In the genomic region with DNA sequence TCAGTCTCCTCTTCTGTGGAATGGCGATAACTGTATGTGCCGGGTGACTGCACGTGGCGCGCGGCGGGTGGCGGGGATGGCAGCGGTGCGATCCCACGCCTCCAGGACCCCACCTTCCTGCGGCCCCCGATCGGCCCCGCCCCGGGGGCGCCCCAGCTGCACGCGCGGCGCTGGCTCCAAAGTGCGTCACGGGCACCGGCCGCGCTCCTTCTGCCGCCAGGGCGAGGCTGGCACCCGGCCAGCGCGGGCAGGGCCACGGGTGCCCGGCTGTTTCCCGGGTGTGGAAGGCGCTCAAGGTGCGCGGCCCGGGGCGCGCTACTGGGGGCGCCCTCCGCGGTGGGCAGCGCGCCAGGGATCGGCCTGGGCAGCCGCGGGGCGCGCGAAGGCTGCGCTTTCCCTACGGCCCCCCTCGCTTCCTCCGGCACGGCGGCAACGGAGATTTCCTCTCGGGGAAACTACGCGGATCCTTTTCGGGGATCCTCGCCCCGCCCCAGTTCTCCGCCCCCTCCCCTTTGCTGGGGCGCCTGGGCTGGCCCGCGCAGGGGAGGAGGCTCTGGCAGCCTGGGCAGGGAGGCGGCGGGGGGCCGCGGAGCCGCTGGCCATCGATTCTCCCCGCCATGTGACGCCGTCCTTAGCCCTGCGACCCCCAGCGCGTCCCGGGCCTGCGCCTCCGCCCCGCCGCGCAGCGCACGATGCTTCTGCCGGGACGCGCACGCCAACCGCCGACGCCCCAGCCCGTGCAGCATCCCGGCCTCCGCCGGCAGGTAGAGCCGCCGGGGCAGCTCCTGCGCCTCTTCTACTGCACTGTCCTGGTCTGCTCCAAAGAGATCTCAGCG, we compare ENCODE assay signal across 8 cellular contexts. TPM values are rescaled to one million over a fixed set of nuclear protein-coding genes. Genes with fewer than 3 reads are reported as not detected.
DNase-seq lines count a peak whose midpoint lies in the region; ATAC-seq, FAIRE-seq and TF ChIP-seq lines count a peak whose summit lies in the region.

A gene with protein sequence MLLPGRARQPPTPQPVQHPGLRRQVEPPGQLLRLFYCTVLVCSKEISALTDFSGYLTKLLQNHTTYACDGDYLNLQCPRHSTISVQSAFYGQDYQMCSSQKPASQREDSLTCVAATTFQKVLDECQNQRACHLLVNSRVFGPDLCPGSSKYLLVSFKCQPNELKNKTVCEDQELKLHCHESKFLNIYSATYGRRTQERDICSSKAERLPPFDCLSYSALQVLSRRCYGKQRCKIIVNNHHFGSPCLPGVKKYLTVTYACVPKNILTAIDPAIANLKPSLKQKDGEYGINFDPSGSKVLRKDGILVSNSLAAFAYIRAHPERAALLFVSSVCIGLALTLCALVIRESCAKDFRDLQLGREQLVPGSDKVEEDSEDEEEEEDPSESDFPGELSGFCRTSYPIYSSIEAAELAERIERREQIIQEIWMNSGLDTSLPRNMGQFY (plus strand): TSS at position 545 of the 836 bp plus-strand sequence. CDS start 148 bp downstream, at position 693.

- FAIRE-seq in GM19239 (lab: Jason Lieb, UNC): no peak

- intact Hi-C loops in activated CD4-positive, alpha-beta T cell treated with anti-CD3 and anti-CD28 coated beads, Interleukin-2, amount 10 ng/mL, durations not matched to agents 24 days and 14 days (cut with micrococcal nuclease): loop anchor here (5.0 kb wide), 1 partner anchor 315 kb away; a partner anchor contains a TSS
- intact Hi-C loops in colonic mucosa (cut with DNase I) (no loop called here), left colon (cut with DNase I, micrococcal nuclease) (loop anchor here in 1 of 2 donors (10.0 kb wide), 2 partner anchors 52 to 152 kb away; no protein-coding TSS in a partner anchor)

- peaks cover 16% of the 10 kb centered on the region for H3K4me1 Mint-ChIP-seq in activated CD4-positive, alpha-beta T cell treated with anti-CD3 and anti-CD28 coated beads, Interleukin-2, amount 10 ng/mL, durations not matched to agents 24 days and 14 days

- TF ChIP-seq CTCF in LNCAP (IDR thresholded peaks at IDR 0.05): peak; percentile 18; the same call in 1 of the 2 replicates
- TF ChIP-seq CTCF in colonic mucosa (IDR thresholded peaks at IDR 0.05): peak; percentile 14

- H3K9ac ChIP-seq in colonic mucosa (ENCODE audit: low read depth in 2 of 2, low read length in 2 of 2): peak within 1 kb of the TSS; percentile 88 to 95

- H3K9me3 ChIP-seq in colonic mucosa: no peaks in the 10 kb centered on the region

- peak within 1 kb of the TSS; percentile 94 for H3K27ac Mint-ChIP-seq in activated CD4-positive, alpha-beta T cell treated with anti-CD3 and anti-CD28 coated beads, Interleukin-2, amount 10 ng/mL, durations not matched to agents 24 days and 14 days

- peak within 1 kb of the TSS; percentile 67 for H3K4me3 ChIP-seq in colonic mucosa

- H3K27me3 ChIP-seq in colonic mucosa: no peaks in the 10 kb centered on the region

- H3K4me3 Mint-ChIP-seq in activated CD4-positive, alpha-beta T cell treated with anti-CD3 and anti-CD28 coated beads, Interleukin-2, amount 10 ng/mL, durations not matched to agents 24 days and 14 days: peak within 1 kb of the TSS; percentile 95

- ATAC-seq in left colon: peak; percentile 69

- no peaks in the 10 kb centered on the region for H3K36me3 Mint-ChIP-seq in activated CD4-positive, alpha-beta T cell treated with anti-CD3 and anti-CD28 coated beads, Interleukin-2, amount 10 ng/mL, durations not matched to agents 24 days and 14 days (ENCODE audit: low read depth)

- peak within 1 kb of the TSS; percentile 75 for H3K27ac ChIP-seq in colonic mucosa

- H3K9me3 Mint-ChIP-seq in activated CD4-positive, alpha-beta T cell treated with anti-CD3 and anti-CD28 coated beads, Interleukin-2, amount 10 ng/mL, durations not matched to agents 24 days and 14 days: no peaks in the 10 kb centered on the region

- no peaks in the 10 kb centered on the region for H3K36me3 ChIP-seq in colonic mucosa

- peaks cover 2% of the 10 kb centered on the region for H3K27me3 Mint-ChIP-seq in activated CD4-positive, alpha-beta T cell treated with anti-CD3 and anti-CD28 coated beads, Interleukin-2, amount 10 ng/mL, durations not matched to agents 24 days and 14 days

- H3K4me1 ChIP-seq in colonic mucosa: peaks cover 4% of the 10 kb centered on the region

- peak; percentile 77 for DNase-seq in AG08396 (ENCODE audit: low spot score)
- peak; percentile 87 for DNase-seq in activated CD4-positive, alpha-beta T cell treated with anti-CD3 and anti-CD28 coated beads, Interleukin-2, amount 10 ng/mL, durations not matched to agents 24 days and 14 days
- DNase-seq in colonic mucosa: peak; percentile 67
- peak; percentile 59 to 77 for DNase-seq in left colon
- peak; percentile 43 to 50 for DNase-seq in stimulated activated CD4-positive, alpha-beta T cell treated with anti-CD3 and anti-CD28 coated beads, Interleukin-1b, Interleukin-23, amount 100 ng/mL, for 1 hour (ENCODE audit: low read depth in 2 of 2)
- DNase-seq in GM19239 (ENCODE audit: insufficient read length, low spot score): no peak
- no peak for DNase-seq in NCI-H82 treated with DMSO at 0.1 percent for 48 hours (lab: John Stamatoyannopoulos, UW; ENCODE audit: unreplicated experiment)

RNA-seq across cellular contexts. Expression of the gene that starts here (rescaled TPM):
- 6.0 and 8.2 TPM in 2 replicates for total RNA-seq in activated CD4-positive, alpha-beta T cell treated with anti-CD3 and anti-CD28 coated beads, Interleukin-2, amount 10 ng/mL, durations not matched to agents 24 days and 14 days
- 1 to 10 TPM; 7.3 to 9.9 TPM for total RNA-seq in colonic mucosa
- total RNA-seq in left colon: 10 to 100 TPM; 10.3 to 24.5 TPM

Comparison
In these comparisons a context has a peak if more than half of its experiments do, and no peak if none do; other contexts are left out.
1. DNase-seq: peak in AG08396 (single experiment), activated CD4-positive, alpha-beta T cell treated with anti-CD3 and anti-CD28 coated beads, Interleukin-2, amount 10 ng/mL, durations not matched to agents 24 days and 14 days (single experiment), colonic mucosa (single experiment), left colon (2 of 2) and stimulated activated CD4-positive, alpha-beta T cell treated with anti-CD3 and anti-CD28 coated beads, Interleukin-1b, Interleukin-23, amount 100 ng/mL, for 1 hour (2 of 2); none in GM19239 (single experiment) and NCI-H82 treated with DMSO at 0.1 percent for 48 hours (single experiment).